18 cellular contexts compared by ENCODE assay signal in genomic region chr1:29520571-29521437, GRCh38.
DNase-seq lines count a peak whose midpoint lies in the region; ATAC-seq and TF ChIP-seq lines count a peak whose summit lies in the region.
"Had no signal": no experiment of that assay in that cellular context is flagged by ENCODE, and none has a peak within 500 bp of the region (broad histone marks: within the 10 kb centered on the region; RNA-seq: fewer than 3 reads in every experiment).

No MANE protein-coding gene starts in this region.

- TF ChIP-seq CTCF in WTC11 (IDR thresholded peaks at IDR 0.05) (no peak), type B pancreatic cell (conservative IDR thresholded peaks at IDR 0.05) (no peak)

- H3K4me1 Mint-ChIP-seq in activated T-cell treated with anti-CD3 and anti-CD28 coated beads, Interleukin-2, amount 50 U/mL, for 24 hours (ENCODE audit: low read depth) = no peaks in the 10 kb centered on the region
- H3K4me1 Mint-ChIP-seq in WTC11 = peaks cover 23% of the 10 kb centered on the region
- H3K4me1 Mint-ChIP-seq in type B pancreatic cell (ENCODE audit: unreplicated experiment) = peaks cover 14% of the 10 kb centered on the region
- H3K4me1 Mint-ChIP-seq: activated naive CD8-positive, alpha-beta T cell treated with anti-CD3 and anti-CD28 coated beads, Interleukin-2, amount 50 U/mL, for 24 hours; activated T-helper 17 cell treated with anti-CD3 and anti-CD28 coated beads, Interleukin-2, amount 50 U/mL, for 72 hours; CD4-positive, CD25-positive, alpha-beta regulatory T cell had no signal

- H3K27ac Mint-ChIP-seq in activated T-cell treated with anti-CD3 and anti-CD28 coated beads, Interleukin-2, amount 50 U/mL, for 24 hours = no peak overlapping the region
- H3K27ac Mint-ChIP-seq in WTC11 = no peak overlapping the region
- no peak overlapping the region for H3K27ac Mint-ChIP-seq in type B pancreatic cell
- H3K27ac Mint-ChIP-seq: activated naive CD8-positive, alpha-beta T cell treated with anti-CD3 and anti-CD28 coated beads, Interleukin-2, amount 50 U/mL, for 24 hours; activated T-helper 17 cell treated with anti-CD3 and anti-CD28 coated beads, Interleukin-2, amount 50 U/mL, for 72 hours; CD4-positive, CD25-positive, alpha-beta regulatory T cell; neural progenitor cell; T-helper 1 cell treated with Interleukin-12 subunit alpha and Interleukin-12 subunit beta and Interleukin-4 antibody, amounts not matched to agents 30 μg/mL and 1 μg/mL, for 36 hours had no signal

- H3K9me3 Mint-ChIP-seq in activated T-cell treated with anti-CD3 and anti-CD28 coated beads, Interleukin-2, amount 50 U/mL, for 24 hours = no peaks in the 10 kb centered on the region
- H3K9me3 Mint-ChIP-seq in WTC11 (no peaks in the 10 kb centered on the region), type B pancreatic cell (no peaks in the 10 kb centered on the region)
- H3K9me3 Mint-ChIP-seq: activated naive CD8-positive, alpha-beta T cell treated with anti-CD3 and anti-CD28 coated beads, Interleukin-2, amount 50 U/mL, for 24 hours; activated T-helper 17 cell treated with anti-CD3 and anti-CD28 coated beads, Interleukin-2, amount 50 U/mL, for 72 hours; CD4-positive, CD25-positive, alpha-beta regulatory T cell; neural progenitor cell; T-helper 1 cell treated with Interleukin-12 subunit alpha and Interleukin-12 subunit beta and Interleukin-4 antibody, amounts not matched to agents 30 μg/mL and 1 μg/mL, for 36 hours had no signal

- CTCF ChIA-PET in WTC11 (lab: Charles Lee) = interaction anchor here (0.9 to 2.1 kb wide), 2 partner anchors 31 to 183 kb away, joined by 3 to 6 read pairs; no protein-coding TSS in a partner anchor

- ATAC-seq in WTC11 (no peak), HG03354 (IDR thresholded peaks at IDR 0.05; ENCODE audit: poor library complexity, severe bottlenecking, unreplicated experiment) (no peak)
- ATAC-seq: activated naive CD8-positive, alpha-beta T cell treated with anti-CD3 and anti-CD28 coated beads, Interleukin-2, amount 50 U/mL, for 24 hours; activated T-helper 17 cell treated with anti-CD3 and anti-CD28 coated beads, Interleukin-2, amount 50 U/mL, for 72 hours had no signal

- DNase-seq in activated T-cell treated with anti-CD3 and anti-CD28 coated beads, Interleukin-2, amount 50 U/mL, for 24 hours = peak; percentile 11
- DNase-seq in activated T-cell treated with anti-CD3 and anti-CD28 coated beads, Interleukin-2, amount 50 U/mL, for 1 hour = no peak
- DNase-seq in WTC11 (ENCODE audit: low spot score) = peak; percentile 2
- peak; percentile 59 for DNase-seq in mesenteric fat pad (ENCODE audit: low spot score)
- DNase-seq in type B pancreatic cell (ENCODE audit: extremely low spot score, unreplicated experiment) = peak; percentile 48
- no peak for DNase-seq in inferior parietal cortex (ENCODE audit: extremely low spot score)
- no peak for DNase-seq in SHP77 (lab: John Stamatoyannopoulos, UW)
- DNase-seq: ACHN; activated naive CD8-positive, alpha-beta T cell treated with anti-CD3 and anti-CD28 coated beads, Interleukin-2, amount 50 U/mL, for 24 hours; CD4-positive, CD25-positive, alpha-beta regulatory T cell; DND-41; mesenchymal stem cell; NCI-H1930; OCI-M1 had no signal

- H3K27me3 Mint-ChIP-seq in activated T-cell treated with anti-CD3 and anti-CD28 coated beads, Interleukin-2, amount 50 U/mL, for 24 hours = peaks cover 32% of the 10 kb centered on the region
- no peaks in the 10 kb centered on the region; the same call in 1 of the 2 replicates for H3K27me3 Mint-ChIP-seq in WTC11 (ENCODE audit: low read depth)
- peaks cover 38% of the 10 kb centered on the region for H3K27me3 Mint-ChIP-seq in type B pancreatic cell

- POLR2A ChIA-PET in WTC11 (lab: Charles Lee) = no interaction called here

- no peaks in the 10 kb centered on the region for H3K36me3 Mint-ChIP-seq in activated T-cell treated with anti-CD3 and anti-CD28 coated beads, Interleukin-2, amount 50 U/mL, for 24 hours (ENCODE audit: low read depth)
- H3K36me3 Mint-ChIP-seq in WTC11 (no peaks in the 10 kb centered on the region), type B pancreatic cell (no peaks in the 10 kb centered on the region)
- H3K36me3 Mint-ChIP-seq: CD4-positive, CD25-positive, alpha-beta regulatory T cell; neural progenitor cell had no signal

- no peak overlapping the region for H3K4me3 Mint-ChIP-seq in activated T-cell treated with anti-CD3 and anti-CD28 coated beads, Interleukin-2, amount 50 U/mL, for 24 hours
- no peak overlapping the region for H3K4me3 Mint-ChIP-seq in WTC11
- no peak overlapping the region for H3K4me3 Mint-ChIP-seq in type B pancreatic cell
- H3K4me3 Mint-ChIP-seq: activated naive CD8-positive, alpha-beta T cell treated with anti-CD3 and anti-CD28 coated beads, Interleukin-2, amount 50 U/mL, for 24 hours; activated T-helper 17 cell treated with anti-CD3 and anti-CD28 coated beads, Interleukin-2, amount 50 U/mL, for 72 hours; CD4-positive, CD25-positive, alpha-beta regulatory T cell; neural progenitor cell; T-helper 1 cell treated with Interleukin-12 subunit alpha and Interleukin-12 subunit beta and Interleukin-4 antibody, amounts not matched to agents 30 μg/mL and 1 μg/mL, for 36 hours had no signal

TF ChIP-seq in WTC11, 78 proteins besides CTCF, POLR2A, EP300 and RAD21 (continues in another document):
- TF ChIP-seq ATF6 (CRISPR knock-in tag; IDR thresholded peaks at IDR 0.05) = no peak
- no peak for TF ChIP-seq ZSCAN18 (CRISPR knock-in tag; IDR thresholded peaks at IDR 0.05)
- TF ChIP-seq PRDM15 (CRISPR knock-in tag; IDR thresholded peaks at IDR 0.05) = no peak
- no peak for TF ChIP-seq KAT7 (CRISPR knock-in tag; IDR thresholded peaks at IDR 0.05; ENCODE audit: borderline replicate concordance)
- no peak for TF ChIP-seq GABPB1 (CRISPR knock-in tag; IDR thresholded peaks at IDR 0.05)
- TF ChIP-seq CREM (CRISPR knock-in tag; IDR thresholded peaks at IDR 0.05) = no peak
- no peak for TF ChIP-seq HMGXB4 (CRISPR knock-in tag; IDR thresholded peaks at IDR 0.05)

Comparison
In these comparisons a context has a peak if more than half of its experiments do, and no peak if none do; other contexts are left out.
1. DNase-seq: peak in activated T-cell treated with anti-CD3 and anti-CD28 coated beads, Interleukin-2, amount 50 U/mL, for 24 hours (single experiment), WTC11 (single experiment), mesenteric fat pad (single experiment) and type B pancreatic cell (single experiment); none in activated T-cell treated with anti-CD3 and anti-CD28 coated beads, Interleukin-2, amount 50 U/mL, for 1 hour (single experiment), inferior parietal cortex (single experiment) and SHP77 (0 of 2).